10 cellular contexts compared by ENCODE assay signal in genomic region chr1:54384921-54385726, GRCh38. TPM values are rescaled to one million over a fixed set of nuclear protein-coding genes. Genes with fewer than 3 reads are reported as not detected.
DNase-seq lines count a peak whose midpoint lies in the region; ATAC-seq and TF ChIP-seq lines count a peak whose summit lies in the region.
"Had no signal": no experiment of that assay in that cellular context is flagged by ENCODE, and none has a peak within 500 bp of the region (broad histone marks: within the 10 kb centered on the region; RNA-seq: fewer than 3 reads in every experiment).

No MANE protein-coding gene starts in this region.

- no peaks in the 10 kb centered on the region for H3K9me3 Mint-ChIP-seq in endothelial cell (ENCODE audit: unreplicated experiment)

- peaks cover 45% of the 10 kb centered on the region for H3K4me1 Mint-ChIP-seq in endothelial cell (ENCODE audit: unreplicated experiment)

- DNase-seq in AG08395 (ENCODE audit: low spot score) (peak; percentile 63), HT-29 (ENCODE audit: low spot score) (peak; percentile 59), endothelial cell (ENCODE audit: low spot score) (no peak), myocyte (ENCODE audit: low read depth) (peak; percentile 82), NCI-H82 (lab: John Stamatoyannopoulos, UW) (no peak), SKM-1 (lab: John Stamatoyannopoulos, UW; ENCODE audit: unreplicated experiment) (no peak), DMS153 (lab: John Stamatoyannopoulos, UW) (no peak)
- DNase-seq: occipital lobe, RPMI8226 had no signal

- peak overlapping the region; percentile 21 for H3K4me3 Mint-ChIP-seq in endothelial cell (ENCODE audit: unreplicated experiment)

- no peak for ATAC-seq in GM21515 (IDR thresholded peaks at IDR 0.05; ENCODE audit: unreplicated experiment)

- H3K27me3 Mint-ChIP-seq in endothelial cell (ENCODE audit: unreplicated experiment): no peaks in the 10 kb centered on the region

- peaks cover 9% of the 10 kb centered on the region for H3K36me3 Mint-ChIP-seq in endothelial cell (ENCODE audit: low read depth, unreplicated experiment)

- H3K27ac Mint-ChIP-seq in endothelial cell (ENCODE audit: unreplicated experiment): peak overlapping the region; percentile 87

- TF ChIP-seq CTCF in endothelial cell (IDR thresholded peaks at IDR 0.05; ENCODE audit: unreplicated experiment): no peak

RNA-seq across cellular contexts. Expression of gene SSBP3, which starts 21.1 kb away (rescaled TPM):
- 15.5 and 18.2 TPM in 2 replicates for total RNA-seq in HT-29 (2014; rRNA removed; shearing (Covaris generic))
- total RNA-seq in endothelial cell (ENCODE audit: unreplicated experiment): 142 TPM
- 15.3 and 21.8 TPM in 2 replicates for total RNA-seq in myocyte
- 47.8 TPM for polyA plus RNA-seq in myocyte (2012)

Comparison
In these comparisons a context has a peak if more than half of its experiments do, and no peak if none do; other contexts are left out.
1. DNase-seq: peak in AG08395 (single experiment), HT-29 (single experiment) and myocyte (single experiment); none in endothelial cell (single experiment), NCI-H82 (single experiment), SKM-1 (single experiment) and DMS153 (single experiment).